In genomic region chr6:131316654-131317053, GRCh38 we compare ENCODE assay signal across 1 cellular context.
TF ChIP-seq lines count a peak whose summit lies in the region.

No MANE protein-coding gene starts in this region.

TF ChIP-seq in H1, 55 proteins besides CTCF, POLR2A, EP300 and RAD21:
- TF ChIP-seq NRF1 (IDR thresholded peaks at IDR 0.05; ENCODE audit: low read depth, low read length), result no peak
- TF ChIP-seq SUZ12 (IDR thresholded peaks at IDR 0.05; ENCODE audit: low read length), result no peak
- TF ChIP-seq ATF3 (IDR thresholded peaks at IDR 0.05; ENCODE audit: insufficient read depth, low read depth, low read length), result no peak
- no peak for TF ChIP-seq RBBP5 (IDR thresholded peaks at IDR 0.05; ENCODE audit: borderline replicate concordance, low read depth, low read length)
- TF ChIP-seq, protein P1, sequence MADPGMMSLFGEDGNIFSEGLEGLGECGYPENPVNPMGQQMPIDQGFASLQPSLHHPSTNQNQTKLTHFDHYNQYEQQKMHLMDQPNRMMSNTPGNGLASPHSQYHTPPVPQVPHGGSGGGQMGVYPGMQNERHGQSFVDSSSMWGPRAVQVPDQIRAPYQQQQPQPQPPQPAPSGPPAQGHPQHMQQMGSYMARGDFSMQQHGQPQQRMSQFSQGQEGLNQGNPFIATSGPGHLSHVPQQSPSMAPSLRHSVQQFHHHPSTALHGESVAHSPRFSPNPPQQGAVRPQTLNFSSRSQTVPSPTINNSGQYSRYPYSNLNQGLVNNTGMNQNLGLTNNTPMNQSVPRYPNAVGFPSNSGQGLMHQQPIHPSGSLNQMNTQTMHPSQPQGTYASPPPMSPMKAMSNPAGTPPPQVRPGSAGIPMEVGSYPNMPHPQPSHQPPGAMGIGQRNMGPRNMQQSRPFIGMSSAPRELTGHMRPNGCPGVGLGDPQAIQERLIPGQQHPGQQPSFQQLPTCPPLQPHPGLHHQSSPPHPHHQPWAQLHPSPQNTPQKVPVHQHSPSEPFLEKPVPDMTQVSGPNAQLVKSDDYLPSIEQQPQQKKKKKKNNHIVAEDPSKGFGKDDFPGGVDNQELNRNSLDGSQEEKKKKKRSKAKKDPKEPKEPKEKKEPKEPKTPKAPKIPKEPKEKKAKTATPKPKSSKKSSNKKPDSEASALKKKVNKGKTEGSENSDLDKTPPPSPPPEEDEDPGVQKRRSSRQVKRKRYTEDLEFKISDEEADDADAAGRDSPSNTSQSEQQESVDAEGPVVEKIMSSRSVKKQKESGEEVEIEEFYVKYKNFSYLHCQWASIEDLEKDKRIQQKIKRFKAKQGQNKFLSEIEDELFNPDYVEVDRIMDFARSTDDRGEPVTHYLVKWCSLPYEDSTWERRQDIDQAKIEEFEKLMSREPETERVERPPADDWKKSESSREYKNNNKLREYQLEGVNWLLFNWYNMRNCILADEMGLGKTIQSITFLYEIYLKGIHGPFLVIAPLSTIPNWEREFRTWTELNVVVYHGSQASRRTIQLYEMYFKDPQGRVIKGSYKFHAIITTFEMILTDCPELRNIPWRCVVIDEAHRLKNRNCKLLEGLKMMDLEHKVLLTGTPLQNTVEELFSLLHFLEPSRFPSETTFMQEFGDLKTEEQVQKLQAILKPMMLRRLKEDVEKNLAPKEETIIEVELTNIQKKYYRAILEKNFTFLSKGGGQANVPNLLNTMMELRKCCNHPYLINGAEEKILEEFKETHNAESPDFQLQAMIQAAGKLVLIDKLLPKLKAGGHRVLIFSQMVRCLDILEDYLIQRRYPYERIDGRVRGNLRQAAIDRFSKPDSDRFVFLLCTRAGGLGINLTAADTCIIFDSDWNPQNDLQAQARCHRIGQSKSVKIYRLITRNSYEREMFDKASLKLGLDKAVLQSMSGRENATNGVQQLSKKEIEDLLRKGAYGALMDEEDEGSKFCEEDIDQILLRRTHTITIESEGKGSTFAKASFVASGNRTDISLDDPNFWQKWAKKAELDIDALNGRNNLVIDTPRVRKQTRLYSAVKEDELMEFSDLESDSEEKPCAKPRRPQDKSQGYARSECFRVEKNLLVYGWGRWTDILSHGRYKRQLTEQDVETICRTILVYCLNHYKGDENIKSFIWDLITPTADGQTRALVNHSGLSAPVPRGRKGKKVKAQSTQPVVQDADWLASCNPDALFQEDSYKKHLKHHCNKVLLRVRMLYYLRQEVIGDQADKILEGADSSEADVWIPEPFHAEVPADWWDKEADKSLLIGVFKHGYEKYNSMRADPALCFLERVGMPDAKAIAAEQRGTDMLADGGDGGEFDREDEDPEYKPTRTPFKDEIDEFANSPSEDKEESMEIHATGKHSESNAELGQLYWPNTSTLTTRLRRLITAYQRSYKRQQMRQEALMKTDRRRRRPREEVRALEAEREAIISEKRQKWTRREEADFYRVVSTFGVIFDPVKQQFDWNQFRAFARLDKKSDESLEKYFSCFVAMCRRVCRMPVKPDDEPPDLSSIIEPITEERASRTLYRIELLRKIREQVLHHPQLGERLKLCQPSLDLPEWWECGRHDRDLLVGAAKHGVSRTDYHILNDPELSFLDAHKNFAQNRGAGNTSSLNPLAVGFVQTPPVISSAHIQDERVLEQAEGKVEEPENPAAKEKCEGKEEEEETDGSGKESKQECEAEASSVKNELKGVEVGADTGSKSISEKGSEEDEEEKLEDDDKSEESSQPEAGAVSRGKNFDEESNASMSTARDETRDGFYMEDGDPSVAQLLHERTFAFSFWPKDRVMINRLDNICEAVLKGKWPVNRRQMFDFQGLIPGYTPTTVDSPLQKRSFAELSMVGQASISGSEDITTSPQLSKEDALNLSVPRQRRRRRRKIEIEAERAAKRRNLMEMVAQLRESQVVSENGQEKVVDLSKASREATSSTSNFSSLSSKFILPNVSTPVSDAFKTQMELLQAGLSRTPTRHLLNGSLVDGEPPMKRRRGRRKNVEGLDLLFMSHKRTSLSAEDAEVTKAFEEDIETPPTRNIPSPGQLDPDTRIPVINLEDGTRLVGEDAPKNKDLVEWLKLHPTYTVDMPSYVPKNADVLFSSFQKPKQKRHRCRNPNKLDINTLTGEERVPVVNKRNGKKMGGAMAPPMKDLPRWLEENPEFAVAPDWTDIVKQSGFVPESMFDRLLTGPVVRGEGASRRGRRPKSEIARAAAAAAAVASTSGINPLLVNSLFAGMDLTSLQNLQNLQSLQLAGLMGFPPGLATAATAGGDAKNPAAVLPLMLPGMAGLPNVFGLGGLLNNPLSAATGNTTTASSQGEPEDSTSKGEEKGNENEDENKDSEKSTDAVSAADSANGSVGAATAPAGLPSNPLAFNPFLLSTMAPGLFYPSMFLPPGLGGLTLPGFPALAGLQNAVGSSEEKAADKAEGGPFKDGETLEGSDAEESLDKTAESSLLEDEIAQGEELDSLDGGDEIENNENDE (IDR thresholded peaks at IDR 0.05; ENCODE audit: insufficient replicate concordance, low read length), result no peak
- no peak for TF ChIP-seq TAF1 (IDR thresholded peaks at IDR 0.05; ENCODE audit: low read depth, low read length)
- TF ChIP-seq, protein P2, sequence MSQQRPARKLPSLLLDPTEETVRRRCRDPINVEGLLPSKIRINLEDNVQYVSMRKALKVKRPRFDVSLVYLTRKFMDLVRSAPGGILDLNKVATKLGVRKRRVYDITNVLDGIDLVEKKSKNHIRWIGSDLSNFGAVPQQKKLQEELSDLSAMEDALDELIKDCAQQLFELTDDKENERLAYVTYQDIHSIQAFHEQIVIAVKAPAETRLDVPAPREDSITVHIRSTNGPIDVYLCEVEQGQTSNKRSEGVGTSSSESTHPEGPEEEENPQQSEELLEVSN (IDR thresholded peaks at IDR 0.05), result no peak
- no peak for TF ChIP-seq MAX (IDR thresholded peaks at IDR 0.05)
- TF ChIP-seq EGR1 (IDR thresholded peaks at IDR 0.05; ENCODE audit: borderline replicate concordance, low read depth, low read length), result no peak
